14 cellular contexts compared by ENCODE assay signal in genomic region chr14:100471451-100472093, GRCh38.
DNase-seq lines count a peak whose midpoint lies in the region; ATAC-seq and TF ChIP-seq lines count a peak whose summit lies in the region.
"Had no signal": no experiment of that assay in that cellular context is flagged by ENCODE, and none has a peak within 500 bp of the region (broad histone marks: within the 10 kb centered on the region; RNA-seq: fewer than 3 reads in every experiment).

No MANE protein-coding gene starts in this region.

- H3K9me2 ChIP-seq in SK-N-SH, result no peaks in the 10 kb centered on the region

- H3K79me2 ChIP-seq in SK-N-SH (ENCODE audit: insufficient read depth), result no peaks in the 10 kb centered on the region

- H3K27me3 ChIP-seq in foreskin keratinocyte (no peaks in the 10 kb centered on the region), esophagus muscularis mucosa (no peaks in the 10 kb centered on the region), SK-N-SH (ENCODE audit: insufficient read depth) (no peaks in the 10 kb centered on the region)
- H3K27me3 ChIP-seq in naive thymus-derived CD4-positive, alpha-beta T cell (ENCODE audit: control insufficient read depth in 2 of 2, insufficient read depth in 2 of 2, low read length in 2 of 2), result no peaks in the 10 kb centered on the region

- no peak overlapping the region for H3K4me3 Mint-ChIP-seq in Calu3 (ENCODE audit: low read depth, unreplicated experiment)
- H3K4me3 Mint-ChIP-seq in naive thymus-derived CD4-positive, alpha-beta T cell, result no peak overlapping the region
- H3K4me3 Mint-ChIP-seq: B cell; dendritic cell treated with granulocyte-macrophage colony-stimulating factor and Interleukin-4, amounts not matched to agents 40 ng/mL and 50 ng/mL, for 4 days had no signal

- BruUV-seq in Calu3 (replicated peaks; lab: Mats Ljungman, UMichigan), result no TSS peak

- peaks cover under 1% of the 10 kb centered on the region for H3K36me3 Mint-ChIP-seq in Calu3 (ENCODE audit: insufficient read depth, unreplicated experiment)
- peaks cover 2 to 61% (median 21%) of the 10 kb centered on the region in 5 donors for H3K36me3 Mint-ChIP-seq in naive thymus-derived CD4-positive, alpha-beta T cell

- H3K27ac Mint-ChIP-seq in Calu3 (ENCODE audit: unreplicated experiment), result peak overlapping the region; percentile 21
- H3K27ac Mint-ChIP-seq in naive thymus-derived CD4-positive, alpha-beta T cell, result no peak overlapping the region
- H3K27ac Mint-ChIP-seq: B cell; dendritic cell treated with granulocyte-macrophage colony-stimulating factor and Interleukin-4, amounts not matched to agents 40 ng/mL and 50 ng/mL, for 4 days had no signal

- H4K20me1 ChIP-seq in SK-N-SH (ENCODE audit: insufficient read depth), result no peaks in the 10 kb centered on the region

- TF ChIP-seq EP300 in esophagus muscularis mucosa (IDR thresholded peaks at IDR 0.05) (no peak), SK-N-SH (IDR thresholded peaks at IDR 0.05; ENCODE audit: borderline replicate concordance in 1 of 2, low read depth in 1 of 2, low read length in 1 of 2) (no peak)

- TF ChIP-seq CTCF in Calu3 (IDR thresholded peaks at IDR 0.05; ENCODE audit: unreplicated experiment) (no peak), foreskin keratinocyte (conservative IDR thresholded peaks at IDR 0.05) (no peak), esophagus muscularis mucosa (IDR thresholded peaks at IDR 0.05) (no peak), SK-N-SH (IDR thresholded peaks at IDR 0.05) (no peak)

- no peak overlapping the region for H3K4me2 ChIP-seq in SK-N-SH
- H3K4me2 ChIP-seq: smooth muscle cell had no signal

- CTCF ChIA-PET in Calu3 (lab: Charles Lee), result no interaction called here
- CTCF ChIA-PET in naive thymus-derived CD4-positive, alpha-beta T cell (lab: Charles Lee), result no interaction called here
- CTCF ChIA-PET in SK-N-SH (lab: Yijun Ruan, JAX), result no interaction called here

- peaks cover 37% of the 10 kb centered on the region for H3K4me1 Mint-ChIP-seq in Calu3 (ENCODE audit: low read depth, unreplicated experiment)
- peaks cover 0 to 9% (median 4%) of the 10 kb centered on the region in 7 donors for H3K4me1 Mint-ChIP-seq in naive thymus-derived CD4-positive, alpha-beta T cell
- H3K4me1 Mint-ChIP-seq: B cell had no signal

- no peak overlapping the region for H2AFZ ChIP-seq in SK-N-SH (ENCODE audit: low read depth)

- H3K9ac ChIP-seq in SK-N-SH, result no peak overlapping the region

- intact Hi-C loops in Calu3 (cut with micrococcal nuclease; ENCODE audit: unreplicated experiment), result no loop called here
- intact Hi-C loops in naive thymus-derived CD4-positive, alpha-beta T cell (cut with micrococcal nuclease), result no loop called here
- intact Hi-C loops in esophagus muscularis mucosa (cut with DNase I), result no loop called here

- no peak for TF ChIP-seq POLR2A in esophagus muscularis mucosa (IDR thresholded peaks at IDR 0.05; ENCODE audit: low read depth)

- H3K27me3 Mint-ChIP-seq in Calu3 (ENCODE audit: unreplicated experiment), result no peaks in the 10 kb centered on the region
- H3K27me3 Mint-ChIP-seq in naive thymus-derived CD4-positive, alpha-beta T cell, result no peaks in the 10 kb centered on the region
- H3K27me3 Mint-ChIP-seq: B cell; dendritic cell treated with granulocyte-macrophage colony-stimulating factor and Interleukin-4, amounts not matched to agents 40 ng/mL and 50 ng/mL, for 4 days had no signal

- POLR2A ChIA-PET in naive thymus-derived CD4-positive, alpha-beta T cell (lab: Charles Lee), result no interaction called here
- POLR2A ChIA-PET in SK-N-SH (lab: Yijun Ruan, JAX), result interaction anchor here (1.3 kb wide), 1 partner anchor 30 kb away, joined by 3 read pairs; no protein-coding TSS in a partner anchor

- H3K4me3 ChIP-seq in naive thymus-derived CD4-positive, alpha-beta T cell (ENCODE audit: low read length), result no peak overlapping the region
- H3K4me3 ChIP-seq in esophagus muscularis mucosa (no peak overlapping the region), SK-N-SH (ENCODE audit: low read depth in 2 of 2, low read length in 1 of 2) (no peak overlapping the region)
- H3K4me3 ChIP-seq: smooth muscle cell had no signal

- H3K27ac ChIP-seq in foreskin keratinocyte (no peak overlapping the region), esophagus muscularis mucosa (replicated peaks in 1 of 4) (no peak overlapping the region), SK-N-SH (ENCODE audit: low read depth in 2 of 2, low read length in 1 of 2) (peak overlapping the region in 1 of 2 experiments; percentile 44; a peak in 2 of 4 replicates)
- H3K27ac ChIP-seq in naive thymus-derived CD4-positive, alpha-beta T cell (ENCODE audit: low read depth, low read length), result no peak overlapping the region

- TF ChIP-seq RAD21 in SK-N-SH (IDR thresholded peaks at IDR 0.05; ENCODE audit: low read length), result no peak

- no peaks in the 10 kb centered on the region for H3K9me3 Mint-ChIP-seq in Calu3 (ENCODE audit: low read depth, unreplicated experiment)
- H3K9me3 Mint-ChIP-seq in naive thymus-derived CD4-positive, alpha-beta T cell, result no peaks in the 10 kb centered on the region
- H3K9me3 Mint-ChIP-seq: dendritic cell treated with granulocyte-macrophage colony-stimulating factor and Interleukin-4, amounts not matched to agents 40 ng/mL and 50 ng/mL, for 4 days had no signal

- H3K9me3 ChIP-seq in naive thymus-derived CD4-positive, alpha-beta T cell (ENCODE audit: control insufficient read depth in 2 of 3, low read length in 3 of 3), result no peaks in the 10 kb centered on the region
- H3K9me3 ChIP-seq in esophagus muscularis mucosa (no peaks in the 10 kb centered on the region), SK-N-SH (no peaks in the 10 kb centered on the region)

- DNase-seq in Calu3, result peak; percentile 64
- peak; percentile 21 for DNase-seq in HK-2 (ENCODE audit: unreplicated experiment)
- DNase-seq in NCI-H446 (lab: John Stamatoyannopoulos, UW), result peak; percentile 29 to 37
- peak in 1 of 2 donors; percentile 6 for DNase-seq in foreskin keratinocyte
- DNase-seq in naive thymus-derived CD4-positive, alpha-beta T cell, result no peak
- DNase-seq in esophagus muscularis mucosa (ENCODE audit: extremely low spot score), result no peak
- no peak for DNase-seq in SK-N-SH
- DNase-seq: activated CD4-positive, CD25-positive, alpha-beta regulatory T cell; GOT3; NK-92 treated with Interleukin-12 subunit alpha and Interleukin-12 subunit beta, amount 100 ng/mL, for 24 hours had no signal

- peaks cover 17% of the 10 kb centered on the region for H3F3A ChIP-seq in SK-N-SH (replicated peaks; ENCODE audit: insufficient read depth)

- peak; percentile 56 for ATAC-seq in foreskin keratinocyte
- ATAC-seq in GM21367 (IDR thresholded peaks at IDR 0.05; ENCODE audit: unreplicated experiment), result no peak
- ATAC-seq in naive thymus-derived CD4-positive, alpha-beta T cell, result no peak

- peaks cover 0 to 20% (median 0%) of the 10 kb centered on the region in 3 experiments for H3K36me3 ChIP-seq in naive thymus-derived CD4-positive, alpha-beta T cell (ENCODE audit: control insufficient read depth in 2 of 3, insufficient read depth in 3 of 3, low read length in 3 of 3)
- peaks cover 0 to 42% (median 20%) of the 10 kb centered on the region in 4 donors for H3K36me3 ChIP-seq in esophagus muscularis mucosa
- H3K36me3 ChIP-seq in SK-N-SH (replicated peaks in 1 of 2; ENCODE audit: control insufficient read depth in 1 of 2, insufficient read depth in 2 of 2, low read length in 1 of 2), result peaks cover 0 to 7% of the 10 kb centered on the region in 2 experiments

- H3K4me1 ChIP-seq in foreskin keratinocyte (no peaks in the 10 kb centered on the region), esophagus muscularis mucosa (peaks cover 0 to 10% (median 0%) of the 10 kb centered on the region in 4 donors), SK-N-SH (ENCODE audit: control insufficient read depth in 1 of 2, insufficient read depth in 2 of 2, low read depth in 1 of 2, low read length in 1 of 2) (peaks cover 4 to 56% of the 10 kb centered on the region in 2 experiments; a peak in 3 of 4 replicates)
- no peaks in the 10 kb centered on the region for H3K4me1 ChIP-seq in naive thymus-derived CD4-positive, alpha-beta T cell (ENCODE audit: control insufficient read depth in 2 of 2, insufficient read depth in 2 of 2, low read length in 2 of 2)

- WGBS in esophagus muscularis mucosa, result 80% methylated on average over 16 of the region's 16 CpGs
- 83% methylated on average over 16 of the region's 16 CpGs for WGBS in SK-N-SH (ENCODE audit: low lambda C conversion rate)

TF ChIP-seq in SK-N-SH, 30 proteins besides CTCF, POLR2A, EP300 and RAD21:
- TF ChIP-seq CHD2 (IDR thresholded peaks at IDR 0.05; ENCODE audit: low read length, partially characterized antibody), result no peak

Comparison
In these comparisons a context has a peak if more than half of its experiments do, and no peak if none do; other contexts are left out.
1. DNase-seq: peak in Calu3 (single experiment), HK-2 (single experiment) and NCI-H446 (2 of 2); none in naive thymus-derived CD4-positive, alpha-beta T cell (0 of 9), esophagus muscularis mucosa (single experiment) and SK-N-SH (single experiment).